Comparison of ENCODE assay signal across 1 cellular context in the genomic region with DNA sequence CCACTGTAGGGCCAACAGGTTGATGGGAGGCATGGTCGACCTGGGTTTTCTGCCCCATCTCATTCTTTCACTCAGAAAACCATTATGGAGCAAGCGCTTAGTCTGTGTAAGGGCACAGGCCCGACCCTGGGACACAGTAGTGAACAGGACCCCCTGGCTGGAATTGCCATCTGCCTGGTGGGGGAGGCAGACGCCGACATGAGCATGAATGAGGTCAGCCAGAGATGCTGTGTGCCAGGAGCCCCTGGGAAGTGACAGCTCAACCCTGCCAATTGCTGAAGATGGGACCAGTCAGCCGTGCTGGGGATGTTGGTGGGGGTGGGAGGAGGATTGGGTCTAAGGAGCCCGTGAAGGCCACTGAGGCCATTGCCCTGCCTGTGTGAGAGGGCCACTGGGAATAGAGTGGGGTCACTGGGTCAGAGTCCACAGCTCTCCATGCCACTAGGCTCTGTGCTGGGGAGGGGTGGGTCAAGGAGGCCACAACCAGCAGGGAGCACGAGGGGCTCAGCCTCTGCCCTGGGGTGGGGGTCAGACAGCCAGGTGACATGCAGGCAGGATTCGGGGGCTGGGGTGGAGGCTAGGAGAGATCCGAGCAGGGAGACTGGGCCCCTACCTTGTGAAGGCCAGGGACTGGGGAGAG.
TF ChIP-seq lines count a peak whose summit lies in the region.

No MANE protein-coding gene starts in this region.

TF ChIP-seq in H1, 55 proteins besides CTCF, POLR2A, EP300 and RAD21 (continued from another document):
- TF ChIP-seq, protein P1, sequence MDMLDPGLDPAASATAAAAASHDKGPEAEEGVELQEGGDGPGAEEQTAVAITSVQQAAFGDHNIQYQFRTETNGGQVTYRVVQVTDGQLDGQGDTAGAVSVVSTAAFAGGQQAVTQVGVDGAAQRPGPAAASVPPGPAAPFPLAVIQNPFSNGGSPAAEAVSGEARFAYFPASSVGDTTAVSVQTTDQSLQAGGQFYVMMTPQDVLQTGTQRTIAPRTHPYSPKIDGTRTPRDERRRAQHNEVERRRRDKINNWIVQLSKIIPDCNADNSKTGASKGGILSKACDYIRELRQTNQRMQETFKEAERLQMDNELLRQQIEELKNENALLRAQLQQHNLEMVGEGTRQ (IDR thresholded peaks at IDR 0.05; ENCODE audit: low read length): no peak
- TF ChIP-seq, protein P2, sequence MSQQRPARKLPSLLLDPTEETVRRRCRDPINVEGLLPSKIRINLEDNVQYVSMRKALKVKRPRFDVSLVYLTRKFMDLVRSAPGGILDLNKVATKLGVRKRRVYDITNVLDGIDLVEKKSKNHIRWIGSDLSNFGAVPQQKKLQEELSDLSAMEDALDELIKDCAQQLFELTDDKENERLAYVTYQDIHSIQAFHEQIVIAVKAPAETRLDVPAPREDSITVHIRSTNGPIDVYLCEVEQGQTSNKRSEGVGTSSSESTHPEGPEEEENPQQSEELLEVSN (IDR thresholded peaks at IDR 0.05): no peak
- TF ChIP-seq SAP30 (IDR thresholded peaks at IDR 0.05; ENCODE audit: insufficient read depth, insufficient replicate concordance, low read length) (no peak), TBP (IDR thresholded peaks at IDR 0.05; ENCODE audit: low read depth, low read length) (no peak), SP2 (IDR thresholded peaks at IDR 0.05; ENCODE audit: low read length) (no peak), YY1 (IDR thresholded peaks at IDR 0.05; ENCODE audit: low read depth, low read length) (no peak), HDAC2 (IDR thresholded peaks at IDR 0.05; ENCODE audit: borderline replicate concordance in 1 of 2, low read depth in 2 of 2, low read length in 2 of 2) (no peak), ZNF274 (IDR thresholded peaks at IDR 0.05; ENCODE audit: borderline replicate concordance, extremely low read depth, low read length) (no peak), CEBPB (IDR thresholded peaks at IDR 0.05; ENCODE audit: low read depth, low read length) (no peak), NANOG (IDR thresholded peaks at IDR 0.05; ENCODE audit: insufficient read depth, low read depth, low read length, poor library complexity, severe bottlenecking) (no peak), RNF2 (IDR thresholded peaks at IDR 0.05; ENCODE audit: borderline replicate concordance, low read depth, low read length, missing control alignments, poor library complexity, severe bottlenecking) (no peak), SIRT6 (IDR thresholded peaks at IDR 0.05; ENCODE audit: low read length) (no peak), GABPA (IDR thresholded peaks at IDR 0.05; ENCODE audit: borderline replicate concordance, insufficient read depth, low read length) (no peak), BACH1 (IDR thresholded peaks at IDR 0.05; ENCODE audit: low read length) (no peak), PHF8 (conservative IDR thresholded peaks at IDR 0.05; ENCODE audit: low read depth, low read length) (no peak), KDM1A (IDR thresholded peaks at IDR 0.05; ENCODE audit: borderline replicate concordance, low read length) (no peak)
